Comparison of ENCODE assay signal across 18 cellular contexts in genomic region chr17:39015546-39015935, GRCh38. TPM values are rescaled to one million over a fixed set of nuclear protein-coding genes. Genes with fewer than 3 reads are reported as not detected.
A peak's percentile ranks its signal among the peaks of the same experiment; 100 is the strongest.
DNase-seq lines count a peak whose midpoint lies in the region; ATAC-seq and TF ChIP-seq lines count a peak whose summit lies in the region.
"Had no signal": no experiment of that assay in that cellular context is flagged by ENCODE, and none has a peak within 500 bp of the region (broad histone marks: within the 10 kb centered on the region; RNA-seq: fewer than 3 reads in every experiment).

No MANE protein-coding gene starts in this region.

- H4K5ac ChIP-seq in IMR-90 (ENCODE audit: low read depth, low read length) = no peak overlapping the region

- H3K27ac ChIP-seq in right cardiac atrium (ENCODE audit: low read length) (no peak overlapping the region), right atrium auricular region (peak overlapping the region in 1 of 2 donors; percentile 60), IMR-90 (ENCODE audit: insufficient read depth, low read length) (no peak overlapping the region)
- peak overlapping the region; percentile 45 for H3K27ac ChIP-seq in naive thymus-derived CD4-positive, alpha-beta T cell (ENCODE audit: low read depth, low read length)
- H3K27ac ChIP-seq: C4-2B had no signal

- H2BK120ac ChIP-seq in IMR-90 (ENCODE audit: low read depth, low read length) = no peak overlapping the region

- H3K14ac ChIP-seq in IMR-90 (replicated peaks; ENCODE audit: low read depth, low read length) = no peak overlapping the region

- H4K8ac ChIP-seq in IMR-90 (ENCODE audit: low read depth in 2 of 2, low read length in 2 of 2) = no peak overlapping the region

- peaks cover 0 to 4% (median 0%) of the 10 kb centered on the region in 5 donors for H3K36me3 Mint-ChIP-seq in naive thymus-derived CD4-positive, alpha-beta T cell

- 78% methylated on average over 11 of the region's 11 CpGs for WGBS in right cardiac atrium
- WGBS in IMR-90 (ENCODE audit: extremely low coverage in 2 of 2, insufficient read length in 1 of 2), 2 experiments = 82% methylated on average over 5 of the region's 11 CpGs; no CpG with 5 or more reads in 1 of the 2 experiments

- H3K79me1 ChIP-seq in IMR-90 (ENCODE audit: low read depth in 1 of 2, low read length in 2 of 2) = no peaks in the 10 kb centered on the region

- no peaks in the 10 kb centered on the region for H3K27me3 ChIP-seq in right cardiac atrium (ENCODE audit: control insufficient read depth, insufficient read depth)
- H3K27me3 ChIP-seq in right atrium auricular region = no peaks in the 10 kb centered on the region
- H3K27me3 ChIP-seq in IMR-90 (ENCODE audit: control insufficient read depth, insufficient read depth, low read length) = no peaks in the 10 kb centered on the region; the same call in 1 of the 2 replicates
- no peaks in the 10 kb centered on the region for H3K27me3 ChIP-seq in naive thymus-derived CD4-positive, alpha-beta T cell (ENCODE audit: control insufficient read depth in 2 of 2, insufficient read depth in 2 of 2, low read length in 2 of 2)

- no peak overlapping the region for H3K18ac ChIP-seq in IMR-90 (ENCODE audit: low read depth, low read length)

- POLR2A ChIA-PET in IMR-90 (lab: Charles Lee; ENCODE audit: unreplicated experiment) = no interaction called here
- POLR2A ChIA-PET in naive thymus-derived CD4-positive, alpha-beta T cell (lab: Charles Lee) = no interaction called here

- ATAC-seq in right cardiac atrium (no peak), IMR-90 (ENCODE audit: low read depth) (no peak)
- no peak for ATAC-seq in naive thymus-derived CD4-positive, alpha-beta T cell

- BruUV-seq in IMR-90 (replicated peaks; lab: Mats Ljungman, UMichigan) = no TSS peak

- H2AK9ac ChIP-seq in IMR-90 (replicated peaks; ENCODE audit: low read depth, low read length, poor library complexity) = no peak overlapping the region

- CTCF ChIA-PET in IMR-90 (lab: Yijun Ruan, JAX) = no interaction called here
- CTCF ChIA-PET in naive thymus-derived CD4-positive, alpha-beta T cell (lab: Charles Lee) = interaction anchor here (0.7 to 1.0 kb wide), 3 partner anchors 13 to 159 kb away, joined by 3 to 4 read pairs (median 3); no protein-coding TSS in a partner anchor

- no peak overlapping the region for H2BK5ac ChIP-seq in IMR-90 (ENCODE audit: low read depth, low read length, poor library complexity, severe bottlenecking)

- H2BK20ac ChIP-seq in IMR-90 (ENCODE audit: low read depth, low read length) = no peak overlapping the region

- H3K36me3 ChIP-seq in right atrium auricular region = no peaks in the 10 kb centered on the region
- H3K36me3 ChIP-seq in IMR-90 (ENCODE audit: control insufficient read depth, insufficient read depth, low read length) = no peaks in the 10 kb centered on the region
- no peaks in the 10 kb centered on the region for H3K36me3 ChIP-seq in naive thymus-derived CD4-positive, alpha-beta T cell (ENCODE audit: control insufficient read depth in 2 of 3, insufficient read depth in 3 of 3, low read length in 3 of 3)
- H3K36me3 ChIP-seq: HAP-1 had no signal

- peak overlapping the region in 8 of 9 donors; percentile 94 to 98 (median 96) for H3K27ac Mint-ChIP-seq in naive thymus-derived CD4-positive, alpha-beta T cell

- H2AFZ ChIP-seq in IMR-90 (replicated peaks; ENCODE audit: low read length, poor library complexity) = no peak overlapping the region

- H3K27me3 Mint-ChIP-seq in naive thymus-derived CD4-positive, alpha-beta T cell = no peaks in the 10 kb centered on the region

- H3K4me2 ChIP-seq in IMR-90 (ENCODE audit: low read depth, low read length) = no peak overlapping the region

- no peak overlapping the region for H3K4ac ChIP-seq in IMR-90 (ENCODE audit: low read depth, low read length)

- TF ChIP-seq RAD21 in IMR-90 (IDR thresholded peaks at IDR 0.05; ENCODE audit: low read length) = no peak

- peak overlapping the region; percentile 75; the same call in 1 of the 2 replicates for H2AK5ac ChIP-seq in IMR-90 (ENCODE audit: low read depth, low read length)

- H3K4me1 ChIP-seq in right cardiac atrium (ENCODE audit: control insufficient read depth, insufficient read depth, low read length) (no peaks in the 10 kb centered on the region), right atrium auricular region (peaks cover 0 to 15% of the 10 kb centered on the region in 2 donors), IMR-90 (ENCODE audit: control insufficient read depth, insufficient read depth, low read length) (peaks cover 6% of the 10 kb centered on the region)
- peaks cover 0 to 38% of the 10 kb centered on the region in 2 donors for H3K4me1 ChIP-seq in naive thymus-derived CD4-positive, alpha-beta T cell (ENCODE audit: control insufficient read depth in 2 of 2, insufficient read depth in 2 of 2, low read length in 2 of 2)
- H3K4me1 ChIP-seq: Caco-2 had no signal

- no peak for TF ChIP-seq CTCF in right atrium auricular region (IDR thresholded peaks at IDR 0.05)
- no peak for TF ChIP-seq CTCF in IMR-90 (conservative IDR thresholded peaks at IDR 0.05; ENCODE audit: low read depth, low read length)

- H3K9me3 Mint-ChIP-seq in naive thymus-derived CD4-positive, alpha-beta T cell = no peaks in the 10 kb centered on the region

- dilution Hi-C loops in IMR-90 (cut with HindIII; ENCODE audit: low sequenced_read_pairs, unreplicated experiment) = no loop called here

- H3K9me1 ChIP-seq in IMR-90 (ENCODE audit: insufficient read depth, low read length) = no peaks in the 10 kb centered on the region

- no peak overlapping the region for H3K23ac ChIP-seq in IMR-90 (ENCODE audit: low read depth, low read length)

- H3K56ac ChIP-seq in IMR-90 (ENCODE audit: extremely low read depth, insufficient read depth, low read length) = no peak overlapping the region

- peak; percentile 31 to 62 (median 52) for DNase-seq in right cardiac atrium
- no peak for DNase-seq in right atrium auricular region (ENCODE audit: low spot score)
- DNase-seq in IMR-90 = no peak
- no peak for DNase-seq in naive thymus-derived CD4-positive, alpha-beta T cell
- DNase-seq in GM19240 (ENCODE audit: insufficient read length, low spot score) = no peak
- DNase-seq in NCI-H2081 (lab: John Stamatoyannopoulos, UW) = no peak
- no peak for DNase-seq in NCI-H1092 (lab: John Stamatoyannopoulos, UW)
- DNase-seq: NCI-H1105 treated with DMSO at 0.1 percent for 48 hours, NCI-H1694, NCI-H2227 treated with DMSO at 0.1 percent for 48 hours, NCI-H510A treated with DMSO at 0.1 percent for 48 hours, NCI-H82, SHP77 had no signal

- peaks cover 23 to 50% (median 37%) of the 10 kb centered on the region in 7 donors for H3K4me1 Mint-ChIP-seq in naive thymus-derived CD4-positive, alpha-beta T cell

- no peak overlapping the region for H3K4me3 ChIP-seq in right cardiac atrium (ENCODE audit: low read length)
- no peak overlapping the region for H3K4me3 ChIP-seq in right atrium auricular region
- no peak overlapping the region for H3K4me3 ChIP-seq in IMR-90 (ENCODE audit: insufficient read depth, low read depth, low read length)
- no peak overlapping the region for H3K4me3 ChIP-seq in naive thymus-derived CD4-positive, alpha-beta T cell (ENCODE audit: low read length)
- H3K4me3 ChIP-seq: HAP-1, SK-N-MC had no signal

- in situ Hi-C loops in IMR-90 (cut with MboI; ENCODE audit: low sequenced_read_pairs) = no loop called here

- intact Hi-C loops in right cardiac atrium (cut with DNase I) = no loop called here
- intact Hi-C loops in IMR-90 (cut with micrococcal nuclease) = no loop called here
- intact Hi-C loops in naive thymus-derived CD4-positive, alpha-beta T cell (cut with micrococcal nuclease) = loop anchor here (5.0 kb wide), 2 partner anchors 33 to 42 kb away; no protein-coding TSS in a partner anchor

- H3K9ac ChIP-seq in IMR-90 (ENCODE audit: low read depth, low read length) = no peak overlapping the region

- no peaks in the 10 kb centered on the region for H4K20me1 ChIP-seq in IMR-90 (ENCODE audit: insufficient read depth, low read length)

- H3K4me3 Mint-ChIP-seq in naive thymus-derived CD4-positive, alpha-beta T cell = no peak overlapping the region

- H2BK15ac ChIP-seq in IMR-90 (ENCODE audit: low read depth, low read length) = no peak overlapping the region

- H4K91ac ChIP-seq in IMR-90 (ENCODE audit: insufficient read depth, low read depth, low read length) = no peak overlapping the region

- H3K9me3 ChIP-seq in right cardiac atrium (ENCODE audit: control insufficient read depth, low read length) = no peaks in the 10 kb centered on the region
- no peaks in the 10 kb centered on the region for H3K9me3 ChIP-seq in right atrium auricular region
- H3K9me3 ChIP-seq in IMR-90 (ENCODE audit: control insufficient read depth, insufficient read depth, low read length) = peaks cover 4% of the 10 kb centered on the region
- no peaks in the 10 kb centered on the region for H3K9me3 ChIP-seq in naive thymus-derived CD4-positive, alpha-beta T cell (ENCODE audit: control insufficient read depth in 2 of 3, low read length in 3 of 3)
- H3K9me3 ChIP-seq: Caco-2, HAP-1 had no signal

- TF ChIP-seq POLR2A in IMR-90 (IDR thresholded peaks at IDR 0.05; ENCODE audit: low read depth, low read length) = no peak

TF ChIP-seq in IMR-90, 13 proteins besides CTCF, POLR2A, EP300 and RAD21 (continues in another document):
- TF ChIP-seq RFX5 (IDR thresholded peaks at IDR 0.05; ENCODE audit: low read depth, low read length) (no peak), NFE2L2 (IDR thresholded peaks at IDR 0.05; ENCODE audit: low read depth, low read length) (no peak), MXI1 (IDR thresholded peaks at IDR 0.05; ENCODE audit: borderline replicate concordance, low read depth, low read length) (no peak), MAFK (IDR thresholded peaks at IDR 0.05; ENCODE audit: low read depth, low read length) (no peak), CEBPB (IDR thresholded peaks at IDR 0.05; ENCODE audit: low read depth, low read length) (no peak), ELK1 (IDR thresholded peaks at IDR 0.05; ENCODE audit: borderline replicate concordance, low read depth, low read length) (no peak), MAZ (IDR thresholded peaks at IDR 0.05; ENCODE audit: borderline replicate concordance, low read depth, low read length) (no peak)

RNA-seq across cellular contexts. Expression of gene FBXO47, which starts 48.3 kb away (rescaled TPM):
- not detected for total RNA-seq in right cardiac atrium
- not detected for polyA plus RNA-seq in right cardiac atrium
- total RNA-seq in right atrium auricular region = not detected
- total RNA-seq in IMR-90 (2012; rRNA removed) = under 0.01 TPM in 1 of 2 replicates, not detected in the other
- polyA plus RNA-seq in IMR-90 (2012; rRNA removed) = not detected in 2 replicates
- not detected in 2 replicates for polyA plus RNA-seq in IMR-90 (2012; cell fraction: cytosol; rRNA removed)
- polyA plus RNA-seq in IMR-90 (2012; cell fraction: nucleus; rRNA removed; ENCODE audit: low replicate concordance) = not detected in 2 replicates
- not detected for total RNA-seq in naive thymus-derived CD4-positive, alpha-beta T cell
- polyA plus RNA-seq in naive thymus-derived CD4-positive, alpha-beta T cell = not detected
- total RNA-seq: Caco-2, RPMI7951 had no signal

Comparison
In these comparisons a context has a peak if more than half of its experiments do, and no peak if none do; other contexts are left out.
1. DNase-seq: peak in right cardiac atrium (3 of 3); none in right atrium auricular region (single experiment), IMR-90 (single experiment), naive thymus-derived CD4-positive, alpha-beta T cell (0 of 9), GM19240 (single experiment), NCI-H2081 (0 of 2) and NCI-H1092 (single experiment).
2. intact Hi-C loops: an anchor here in naive thymus-derived CD4-positive, alpha-beta T cell (5.0 kb wide); none called in right cardiac atrium and IMR-90.